ENCODE assay signal across 17 cellular contexts in the genomic region with DNA sequence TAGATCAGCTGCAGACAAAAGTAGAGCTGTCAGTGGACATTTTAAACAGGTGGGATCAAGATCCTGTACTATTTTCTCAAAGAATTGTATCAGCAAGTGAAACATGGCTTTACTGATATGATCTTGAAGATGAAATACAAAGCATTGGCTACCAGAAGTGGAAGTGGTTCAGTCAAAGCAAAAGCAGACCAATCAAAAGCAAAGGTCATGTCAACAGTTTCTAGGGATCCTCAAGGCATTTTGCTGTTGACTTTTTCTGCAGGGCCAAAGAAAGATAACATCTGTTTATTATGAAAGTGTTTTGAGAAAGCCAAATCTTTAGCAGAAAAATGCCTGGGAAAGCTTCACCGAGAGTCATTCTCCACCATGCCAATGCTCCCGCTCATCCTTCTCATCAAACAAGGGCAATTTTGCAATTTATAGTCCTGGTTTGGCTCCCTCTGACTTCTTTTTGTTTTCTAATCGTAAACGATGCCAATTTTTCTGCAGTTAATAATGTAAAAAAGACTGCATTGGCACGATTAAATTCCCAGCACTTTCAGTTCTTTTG.
"Had no signal": no experiment of that assay in that cellular context is flagged by ENCODE, and none has a peak within 500 bp of the region (broad histone marks: within the 10 kb centered on the region; RNA-seq: fewer than 3 reads in every experiment).

No MANE protein-coding gene starts in this region.

- DNase-seq: activated B cell treated with CpG ODN at 0.5 μM for 24 hours; activated CD4-positive, alpha-beta memory T cell treated with anti-CD3 and anti-CD28 coated beads for 36 hours; activated CD4-positive, alpha-beta T cell treated with anti-CD3 and anti-CD28 coated beads for 4 hours; activated gamma-delta T cell treated with Interleukin-2 at 50 U/mL for 16 hours; activated T-cell treated with anti-CD3 and anti-CD28 coated beads for 4 hours; effector memory CD8-positive, alpha-beta T cell; gastrocnemius medialis; heart left ventricle; kidney glomerular epithelial cell; left ventricle myocardium superior; psoas muscle; right lobe of liver; stimulated activated CD4-positive, alpha-beta T cell treated with anti-CD3 and anti-CD28 coated beads, Interleukin-4, amount 100 ng/mL, for 4 hours; T-cell; thyroid gland had no signal

- ATAC-seq: activated naive CD4-positive, alpha-beta T cell treated with anti-CD3 and anti-CD28 coated beads, Interleukin-2, amount 50 U/mL, for 72 hours; effector memory CD8-positive, alpha-beta T cell; gastrocnemius medialis; heart left ventricle; left ventricle myocardium superior; psoas muscle; stimulated activated memory B cell treated with anti-CD40 and anti-IgM and Interleukin-4, amounts not matched to agents 10 μg/mL and 1 μg/mL and 100 μg/mL, for 72 hours; T-cell had no signal

- H3K4me1 ChIP-seq: gastrocnemius medialis, heart left ventricle, psoas muscle, right lobe of liver, thyroid gland had no signal

- H3K9me3 ChIP-seq: gastrocnemius medialis, heart left ventricle, psoas muscle, right lobe of liver, thyroid gland had no signal

- H3K27ac ChIP-seq: gastrocnemius medialis, heart left ventricle, psoas muscle, right lobe of liver, thyroid gland had no signal

- H3K27me3 ChIP-seq: gastrocnemius medialis, heart left ventricle, right lobe of liver, thyroid gland had no signal

- H3K4me3 ChIP-seq: gastrocnemius medialis, heart left ventricle, psoas muscle, right lobe of liver, thyroid gland had no signal

- H3K36me3 ChIP-seq: gastrocnemius medialis, heart left ventricle, right lobe of liver, thyroid gland had no signal
